In the genomic region with DNA sequence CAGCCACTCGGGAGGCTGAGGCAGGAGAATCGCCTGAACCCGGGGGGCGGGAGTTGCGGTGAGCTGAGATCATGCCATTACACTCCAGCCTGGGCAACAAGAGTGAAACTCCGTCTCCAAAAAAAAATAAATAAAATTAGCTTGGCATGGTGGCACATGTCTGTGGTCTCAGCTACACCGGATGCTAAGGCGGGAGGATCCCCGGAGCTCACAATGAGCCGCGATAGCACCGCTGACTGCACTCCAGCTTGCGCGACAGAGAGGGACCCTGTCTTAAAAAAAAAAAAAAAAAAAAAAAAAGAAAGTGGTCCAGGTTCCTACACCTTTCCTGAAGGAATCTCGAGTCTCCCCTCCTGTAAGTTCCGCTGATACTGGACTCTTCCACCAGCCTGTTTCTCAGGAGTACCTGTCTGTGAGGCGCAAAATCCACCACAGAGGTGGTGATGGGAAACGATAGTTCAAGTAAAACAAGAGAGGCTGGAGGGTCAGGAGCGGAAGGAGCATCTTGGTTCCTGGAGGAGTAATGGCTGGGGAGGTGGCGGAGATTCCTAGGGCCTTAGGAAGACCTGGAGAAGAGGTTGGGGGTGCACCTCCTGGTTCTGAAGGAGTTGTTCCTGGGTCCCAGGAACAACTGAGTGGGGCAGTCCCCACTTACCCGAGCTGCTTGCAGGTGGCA, we compare ENCODE assay signal across 9 cellular contexts. TPM values are rescaled to one million over a fixed set of nuclear protein-coding genes. Genes with fewer than 3 reads are reported as not detected.
DNase-seq lines count a peak whose midpoint lies in the region; ATAC-seq, FAIRE-seq and TF ChIP-seq lines count a peak whose summit lies in the region.
"Had no signal": no experiment of that assay in that cellular context is flagged by ENCODE, and none has a peak within 500 bp of the region (broad histone marks: within the 10 kb centered on the region; RNA-seq: fewer than 3 reads in every experiment).

No MANE protein-coding gene starts in this region.

- no peak for DNase-seq in activated T-cell treated with anti-CD3 and anti-CD28 coated beads, Interleukin-2, amount 50 U/mL, for 4 hours
- no peak for DNase-seq in activated T-cell treated with anti-CD3 and anti-CD28 coated beads, Interleukin-2, amount 50 U/mL, for 1 hour
- DNase-seq in activated naive CD8-positive, alpha-beta T cell treated with anti-CD3 and anti-CD28 coated beads, Interleukin-2, amount 10 ng/mL, durations not matched to agents 7 days and 5 days, result no peak
- no peak for DNase-seq in keratinocyte (ENCODE audit: low read depth, low spot score)
- no peak for DNase-seq in thyroid gland
- DNase-seq in SKM-1 treated with dmso at 0.1 percent for 144 hours (lab: John Stamatoyannopoulos, UW; ENCODE audit: unreplicated experiment), result no peak

- H2AFZ ChIP-seq in keratinocyte (ENCODE audit: control insufficient read depth, low read length), result peak overlapping the region; percentile 48

- no peaks in the 10 kb centered on the region for H3K9me3 Mint-ChIP-seq in activated T-cell treated with anti-CD3 and anti-CD28 coated beads, Interleukin-2, amount 50 U/mL, for 4 hours
- no peaks in the 10 kb centered on the region for H3K9me3 Mint-ChIP-seq in activated naive CD8-positive, alpha-beta T cell treated with anti-CD3 and anti-CD28 coated beads, Interleukin-2, amount 10 ng/mL, durations not matched to agents 7 days and 5 days

- peaks cover 30% of the 10 kb centered on the region for H3K27me3 Mint-ChIP-seq in activated T-cell treated with anti-CD3 and anti-CD28 coated beads, Interleukin-2, amount 50 U/mL, for 4 hours (ENCODE audit: low read depth)
- H3K27me3 Mint-ChIP-seq in activated naive CD8-positive, alpha-beta T cell treated with anti-CD3 and anti-CD28 coated beads, Interleukin-2, amount 10 ng/mL, durations not matched to agents 7 days and 5 days, result peaks cover 35% of the 10 kb centered on the region

- peaks cover 21% of the 10 kb centered on the region for H3K79me2 ChIP-seq in keratinocyte (ENCODE audit: control insufficient read depth, insufficient read depth, low read length)

- H3K4me1 ChIP-seq in keratinocyte (ENCODE audit: control insufficient read depth, extremely low read depth, insufficient read depth, low read length) (peaks cover 9% of the 10 kb centered on the region), thyroid gland (peaks cover 15 to 29% of the 10 kb centered on the region in 2 donors)

- H3K4me1 Mint-ChIP-seq in activated T-cell treated with anti-CD3 and anti-CD28 coated beads, Interleukin-2, amount 50 U/mL, for 4 hours (ENCODE audit: low read depth), result peaks cover 17% of the 10 kb centered on the region
- H3K4me1 Mint-ChIP-seq in activated naive CD8-positive, alpha-beta T cell treated with anti-CD3 and anti-CD28 coated beads, Interleukin-2, amount 10 ng/mL, durations not matched to agents 7 days and 5 days, result peaks cover 17% of the 10 kb centered on the region

- no peak for FAIRE-seq in keratinocyte (lab: Jason Lieb, UNC)
- FAIRE-seq: G401.6 had no signal

- no peaks in the 10 kb centered on the region for H3K36me3 Mint-ChIP-seq in activated T-cell treated with anti-CD3 and anti-CD28 coated beads, Interleukin-2, amount 50 U/mL, for 4 hours (ENCODE audit: insufficient read depth)
- no peaks in the 10 kb centered on the region for H3K36me3 Mint-ChIP-seq in activated naive CD8-positive, alpha-beta T cell treated with anti-CD3 and anti-CD28 coated beads, Interleukin-2, amount 10 ng/mL, durations not matched to agents 7 days and 5 days

- TF ChIP-seq POLR2A in thyroid gland (IDR thresholded peaks at IDR 0.05), result no peak

- H3K9me1 ChIP-seq in keratinocyte (ENCODE audit: control insufficient read depth, extremely low read depth, insufficient read depth, low read length), result peaks cover 4% of the 10 kb centered on the region

- H3K27ac Mint-ChIP-seq in activated naive CD8-positive, alpha-beta T cell treated with anti-CD3 and anti-CD28 coated beads, Interleukin-2, amount 10 ng/mL, durations not matched to agents 7 days and 5 days, result no peak overlapping the region

- no peaks in the 10 kb centered on the region for H3K27me3 ChIP-seq in keratinocyte (ENCODE audit: control insufficient read depth, extremely low read depth, insufficient read depth, low read length)
- no peaks in the 10 kb centered on the region for H3K27me3 ChIP-seq in thyroid gland

- no peaks in the 10 kb centered on the region for H3K9me3 ChIP-seq in keratinocyte (ENCODE audit: control insufficient read depth, low read depth, low read length)
- H3K9me3 ChIP-seq in thyroid gland, result no peaks in the 10 kb centered on the region

- H4K20me1 ChIP-seq in keratinocyte (ENCODE audit: control insufficient read depth, extremely low read depth, insufficient read depth, low read length), result no peaks in the 10 kb centered on the region

- intact Hi-C loops in thyroid gland (cut with DNase I), result no loop called here

- H3K9ac ChIP-seq in keratinocyte (ENCODE audit: control insufficient read depth, extremely low read depth, insufficient read depth, low read length), result peak overlapping the region; percentile 78

- WGBS in thyroid gland, 2 donors, result 23 to 33% methylated on average over 21 of the region's 21 CpGs

- peaks cover 13 to 16% of the 10 kb centered on the region in 2 experiments for H3K36me3 ChIP-seq in keratinocyte (ENCODE audit: control insufficient read depth in 2 of 2, extremely low read depth in 1 of 2, insufficient read depth in 2 of 2, low read length in 2 of 2)
- no peaks in the 10 kb centered on the region for H3K36me3 ChIP-seq in thyroid gland

- peak overlapping the region; percentile 75 for H3K4me3 Mint-ChIP-seq in activated T-cell treated with anti-CD3 and anti-CD28 coated beads, Interleukin-2, amount 50 U/mL, for 4 hours
- peak overlapping the region; percentile 72 for H3K4me3 Mint-ChIP-seq in activated naive CD8-positive, alpha-beta T cell treated with anti-CD3 and anti-CD28 coated beads, Interleukin-2, amount 10 ng/mL, durations not matched to agents 7 days and 5 days

- peak overlapping the region; percentile 57 for H3K4me2 ChIP-seq in keratinocyte (ENCODE audit: control insufficient read depth, extremely low read depth, insufficient read depth, low read depth, low read length)

- POLR2A ChIA-PET in activated naive CD8-positive, alpha-beta T cell treated with anti-CD3 and anti-CD28 coated beads, Interleukin-2, amount 10 ng/mL, durations not matched to agents 7 days and 5 days (lab: Charles Lee), result interaction anchor here (0.5 to 0.6 kb wide), 3 partner anchors 12 to 208 kb away, joined by 3 to 4 read pairs (median 3); no protein-coding TSS in a partner anchor

- dilution Hi-C loops in keratinocyte (cut with MboI; ENCODE audit: extremely low pct_ligation_motif_present, low sequenced_read_pairs), result no loop called here

- TF ChIP-seq CTCF in keratinocyte (optimal IDR thresholded peaks at IDR 0.05 in 1 of 3, IDR thresholded peaks at IDR 0.05 in 1 of 3, conservative IDR thresholded peaks at IDR 0.05 in 1 of 3; ENCODE audit: extremely low read depth in 1 of 3, insufficient read depth in 2 of 3, low read length in 3 of 3) (no peak), thyroid gland (IDR thresholded peaks at IDR 0.05) (no peak)

- H3K27ac ChIP-seq in keratinocyte (ENCODE audit: control insufficient read depth, insufficient read depth, low read length), result peak overlapping the region; percentile 59
- peak overlapping the region; percentile 24 to 56 (median 49) for H3K27ac ChIP-seq in thyroid gland

- peak overlapping the region; percentile 59 to 72 (median 69) for H3K4me3 ChIP-seq in keratinocyte (ENCODE audit: control insufficient read depth in 2 of 3, extremely low read depth in 1 of 3, insufficient read depth in 2 of 3, low read depth in 1 of 3, low read length in 3 of 3)
- peak overlapping the region; percentile 4 to 36 (median 18) for H3K4me3 ChIP-seq in thyroid gland (replicated peaks in 1 of 3)

- ATAC-seq in activated T-cell treated with anti-CD3 and anti-CD28 coated beads, Interleukin-2, amount 50 U/mL, for 4 hours, result no peak
- peak; percentile 21 for ATAC-seq in activated naive CD8-positive, alpha-beta T cell treated with anti-CD3 and anti-CD28 coated beads, Interleukin-2, amount 10 ng/mL, durations not matched to agents 7 days and 5 days (ENCODE audit: low read depth)
- no peak for ATAC-seq in HG03095 (IDR thresholded peaks at IDR 0.05; ENCODE audit: unreplicated experiment)
- ATAC-seq in GM18519 (IDR thresholded peaks at IDR 0.05; ENCODE audit: low FRiP score, unreplicated experiment), result no peak

RNA-seq across cellular contexts. Expression of a gene that starts 0.5 kb away (rescaled TPM):
- total RNA-seq in activated T-cell treated with anti-CD3 and anti-CD28 coated beads, Interleukin-2, amount 50 U/mL, for 4 hours, result under 1 TPM; 0.13 to 0.22 (median 0.18) TPM
- under 1 TPM; 0.14 to 0.22 TPM for total RNA-seq in activated naive CD8-positive, alpha-beta T cell treated with anti-CD3 and anti-CD28 coated beads, Interleukin-2, amount 10 ng/mL, durations not matched to agents 7 days and 5 days
- 3.2 to 5.3 TPM (median 3.7 TPM) in 3 replicates for polyA plus RNA-seq in keratinocyte
- 0.51 TPM for polyA plus RNA-seq in keratinocyte (2011; ENCODE audit: low read depth)
- 2.0 and 2.6 TPM in 2 replicates for polyA plus RNA-seq in keratinocyte (2011; cell fraction: cytosol; rRNA removed)
- 7.1 and 7.4 TPM in 2 replicates for polyA plus RNA-seq in keratinocyte (2011; cell fraction: nucleus; rRNA removed)
- 2.1 and 3.3 TPM in 2 replicates for polyA plus RNA-seq in keratinocyte (2012; ENCODE audit: low replicate concordance)
- 3.1 to 6.1 TPM (median 4.9 TPM) in 3 replicates for polyA minus RNA-seq in keratinocyte
- 4.2 TPM for polyA minus RNA-seq in keratinocyte (2011; cell fraction: cytosol; rRNA and poly(A)+ RNA removed)
- polyA minus RNA-seq in keratinocyte (2011; cell fraction: nucleus; rRNA and poly(A)+ RNA removed), result 6.8 and 7.3 TPM in 2 replicates
- 1 to 10 TPM; 1.7 to 3.0 (median 2.0) TPM for total RNA-seq in thyroid gland

RNA-seq across cellular contexts. Expression of a gene that starts 3.4 kb away (rescaled TPM):
- total RNA-seq in activated T-cell treated with anti-CD3 and anti-CD28 coated beads, Interleukin-2, amount 50 U/mL, for 4 hours, result not detected
- total RNA-seq in activated naive CD8-positive, alpha-beta T cell treated with anti-CD3 and anti-CD28 coated beads, Interleukin-2, amount 10 ng/mL, durations not matched to agents 7 days and 5 days, result not detected
- polyA plus RNA-seq in keratinocyte, result not detected in 3 replicates
- polyA plus RNA-seq in keratinocyte (2011; ENCODE audit: low read depth), result not detected
- polyA plus RNA-seq in keratinocyte (2011; cell fraction: cytosol; rRNA removed), result not detected in 2 replicates
- not detected in 2 replicates for polyA plus RNA-seq in keratinocyte (2011; cell fraction: nucleus; rRNA removed)
- polyA plus RNA-seq in keratinocyte (2012; ENCODE audit: low replicate concordance), result not detected in 2 replicates
- not detected in 3 replicates for polyA minus RNA-seq in keratinocyte
- not detected for polyA minus RNA-seq in keratinocyte (2011; cell fraction: cytosol; rRNA and poly(A)+ RNA removed)
- polyA minus RNA-seq in keratinocyte (2011; cell fraction: nucleus; rRNA and poly(A)+ RNA removed), result not detected in 2 replicates
- total RNA-seq in thyroid gland, result not detected

RNA-seq across cellular contexts. Expression of a gene that starts 5.3 kb away (rescaled TPM):
- total RNA-seq in activated T-cell treated with anti-CD3 and anti-CD28 coated beads, Interleukin-2, amount 50 U/mL, for 4 hours, result not detected
- not detected for total RNA-seq in activated naive CD8-positive, alpha-beta T cell treated with anti-CD3 and anti-CD28 coated beads, Interleukin-2, amount 10 ng/mL, durations not matched to agents 7 days and 5 days
- 0.28 to 0.75 TPM (median 0.63 TPM) in 3 replicates for polyA plus RNA-seq in keratinocyte
- not detected for polyA plus RNA-seq in keratinocyte (2011; ENCODE audit: low read depth)
- 0.07 TPM in 1 of 2 replicates, not detected in the other for polyA plus RNA-seq in keratinocyte (2011; cell fraction: cytosol; rRNA removed)
- polyA plus RNA-seq in keratinocyte (2011; cell fraction: nucleus; rRNA removed), result 5.4 and 5.8 TPM in 2 replicates
- 0.44 and 0.63 TPM in 2 replicates for polyA plus RNA-seq in keratinocyte (2012; ENCODE audit: low replicate concordance)
- polyA minus RNA-seq in keratinocyte, result 0.13 to 0.42 TPM (median 0.26 TPM) in 3 replicates
- not detected for polyA minus RNA-seq in keratinocyte (2011; cell fraction: cytosol; rRNA and poly(A)+ RNA removed)
- polyA minus RNA-seq in keratinocyte (2011; cell fraction: nucleus; rRNA and poly(A)+ RNA removed), result 1.7 and 1.9 TPM in 2 replicates
- total RNA-seq in thyroid gland, result 1 to 10 TPM in 2 of 4 donors, not detected in 2; 1.1 TPM

RNA-seq across cellular contexts. Expression of a gene that starts 11.6 kb away (rescaled TPM):
- under 1 TPM; 0.16 to 0.65 (median 0.18) TPM for total RNA-seq in activated T-cell treated with anti-CD3 and anti-CD28 coated beads, Interleukin-2, amount 50 U/mL, for 4 hours
- total RNA-seq in activated naive CD8-positive, alpha-beta T cell treated with anti-CD3 and anti-CD28 coated beads, Interleukin-2, amount 10 ng/mL, durations not matched to agents 7 days and 5 days, result not detected
- polyA plus RNA-seq in keratinocyte, result 2.2 to 4.8 TPM (median 2.3 TPM) in 3 replicates
- 0.84 TPM for polyA plus RNA-seq in keratinocyte (2011; ENCODE audit: low read depth)
- polyA plus RNA-seq in keratinocyte (2011; cell fraction: cytosol; rRNA removed), result 1.5 and 3.1 TPM in 2 replicates
- polyA plus RNA-seq in keratinocyte (2011; cell fraction: nucleus; rRNA removed), result 4.1 and 5.3 TPM in 2 replicates
- 2.1 and 4.4 TPM in 2 replicates for polyA plus RNA-seq in keratinocyte (2012; ENCODE audit: low replicate concordance)
- 1.6 to 4.1 TPM (median 1.8 TPM) in 3 replicates for polyA minus RNA-seq in keratinocyte
- 3.6 TPM for polyA minus RNA-seq in keratinocyte (2011; cell fraction: cytosol; rRNA and poly(A)+ RNA removed)
- 1.1 and 1.2 TPM in 2 replicates for polyA minus RNA-seq in keratinocyte (2011; cell fraction: nucleus; rRNA and poly(A)+ RNA removed)
- total RNA-seq in thyroid gland, result 10 to 100 TPM in 2 of 4 donors, 1 to 10 TPM in 2; 9.7 to 25.8 (median 14.0) TPM

RNA-seq across cellular contexts. Expression of a gene that starts 32.4 kb away (rescaled TPM):
- total RNA-seq in activated T-cell treated with anti-CD3 and anti-CD28 coated beads, Interleukin-2, amount 50 U/mL, for 4 hours, result under 1 TPM; 0.33 to 0.69 (median 0.51) TPM
- total RNA-seq in activated naive CD8-positive, alpha-beta T cell treated with anti-CD3 and anti-CD28 coated beads, Interleukin-2, amount 10 ng/mL, durations not matched to agents 7 days and 5 days, result 1 to 10 TPM; 1.5 to 2.1 TPM
- 0.35 to 0.39 TPM (median 0.37 TPM) in 3 replicates for polyA plus RNA-seq in keratinocyte
- polyA plus RNA-seq in keratinocyte (2011; ENCODE audit: low read depth), result not detected
- polyA plus RNA-seq in keratinocyte (2011; cell fraction: cytosol; rRNA removed), result 0.23 and 0.35 TPM in 2 replicates
- 0.39 and 0.87 TPM in 2 replicates for polyA plus RNA-seq in keratinocyte (2011; cell fraction: nucleus; rRNA removed)
- polyA plus RNA-seq in keratinocyte (2012; ENCODE audit: low replicate concordance), result 0.18 and 0.55 TPM in 2 replicates
- polyA minus RNA-seq in keratinocyte, result 0.48 to 1.2 TPM (median 0.66 TPM) in 3 replicates
- not detected for polyA minus RNA-seq in keratinocyte (2011; cell fraction: cytosol; rRNA and poly(A)+ RNA removed)
- 0.21 TPM in 1 of 2 replicates, not detected in the other for polyA minus RNA-seq in keratinocyte (2011; cell fraction: nucleus; rRNA and poly(A)+ RNA removed)
- under 1 TPM in 3 of 4 donors, not detected in 1; 0.29 to 0.67 (median 0.54) TPM for total RNA-seq in thyroid gland
